ENCODE assay signal across 13 cellular contexts in genomic region chr10:104321226-104321625, GRCh38. TPM values are rescaled to one million over a fixed set of nuclear protein-coding genes. Genes with fewer than 3 reads are reported as not detected.
DNase-seq lines count a peak whose midpoint lies in the region; ATAC-seq and TF ChIP-seq lines count a peak whose summit lies in the region.
"Had no signal": no experiment of that assay in that cellular context is flagged by ENCODE, and none has a peak within 500 bp of the region (broad histone marks: within the 10 kb centered on the region; RNA-seq: fewer than 3 reads in every experiment).

No MANE protein-coding gene starts in this region.

- H3K4me2 ChIP-seq in mesenchymal stem cell (ENCODE audit: low read length, poor library complexity, severe bottlenecking) = no peak overlapping the region

- ATAC-seq in HG02885 (IDR thresholded peaks at IDR 0.05; ENCODE audit: poor library complexity, unreplicated experiment) = no peak
- ATAC-seq: stimulated activated naive B cell treated with anti-CD40 and anti-IgM and Interleukin-4, amounts not matched to agents 10 μg/mL and 1 μg/mL and 100 μg/mL, for 72 hours had no signal

- H3K9ac ChIP-seq in mesenchymal stem cell (ENCODE audit: low read length) = peak overlapping the region; percentile 21

- no peak overlapping the region for H2AK5ac ChIP-seq in mesenchymal stem cell (ENCODE audit: low read length, severe bottlenecking)

- no peak overlapping the region for H2BK5ac ChIP-seq in mesenchymal stem cell (ENCODE audit: low read depth, low read length, poor library complexity, severe bottlenecking)

- intact Hi-C loops in MCF 10A (cut with micrococcal nuclease) = no loop called here
- intact Hi-C loops in breast epithelium (cut with DNase I; ENCODE audit: low total_unique reads) = no loop called here
- intact Hi-C loops in uterus (cut with DNase I; ENCODE audit: low total_unique reads) = no loop called here

- POLR2A ChIA-PET in MCF 10A (lab: Yijun Ruan, JAX) = interaction anchor here (0.6 to 8.5 kb wide), 10 partner anchors 9 to 235 kb away, joined by 3 to 146 read pairs (median 6); partner anchors contain the start of genes COL17A1 and ITPRIP

- H3K9me3 Mint-ChIP-seq in MCF 10A (ENCODE audit: unreplicated experiment) = no peaks in the 10 kb centered on the region
- H3K9me3 Mint-ChIP-seq in progenitor cell of endocrine pancreas (ENCODE audit: low read depth) = no peaks in the 10 kb centered on the region
- H3K9me3 Mint-ChIP-seq: stimulated activated naive B cell treated with anti-CD40 and anti-IgM and Interleukin-4, amounts not matched to agents 10 μg/mL and 1 μg/mL and 100 μg/mL, for 72 hours had no signal

- TF ChIP-seq POLR2A in breast epithelium (IDR thresholded peaks at IDR 0.05) = no peak
- TF ChIP-seq POLR2A in uterus (IDR thresholded peaks at IDR 0.05) = no peak

- no peak overlapping the region for H4K91ac ChIP-seq in mesenchymal stem cell (ENCODE audit: low read length)

- peaks cover 71% of the 10 kb centered on the region for H3K4me1 Mint-ChIP-seq in MCF 10A (ENCODE audit: insufficient read depth, unreplicated experiment)
- H3K4me1 Mint-ChIP-seq in progenitor cell of endocrine pancreas (ENCODE audit: low read depth) = no peaks in the 10 kb centered on the region

- H3K18ac ChIP-seq in mesenchymal stem cell (ENCODE audit: low read depth in 1 of 2, low read length in 2 of 2) = no peak overlapping the region

- peaks cover 7 to 10% of the 10 kb centered on the region in 2 donors for H3K4me1 ChIP-seq in breast epithelium
- H3K4me1 ChIP-seq in mesenchymal stem cell (ENCODE audit: control insufficient read depth, insufficient read depth, low read depth, low read length) = peaks cover 41% of the 10 kb centered on the region
- peaks cover 22 to 43% of the 10 kb centered on the region in 2 donors for H3K4me1 ChIP-seq in uterus

- H3K36me3 ChIP-seq in breast epithelium (no peaks in the 10 kb centered on the region), mesenchymal stem cell (ENCODE audit: control insufficient read depth in 1 of 2, insufficient read depth in 2 of 2, low read depth in 1 of 2, low read length in 2 of 2) (peaks cover 35 to 46% of the 10 kb centered on the region in 2 experiments), uterus (no peaks in the 10 kb centered on the region)

- H3K23ac ChIP-seq in mesenchymal stem cell (ENCODE audit: low read length in 2 of 2) = no peak overlapping the region

- H2BK120ac ChIP-seq in mesenchymal stem cell (ENCODE audit: low read depth, low read length) = no peak overlapping the region

- H3K79me1 ChIP-seq in mesenchymal stem cell (replicated peaks; ENCODE audit: low read length, poor library complexity, severe bottlenecking) = peaks cover 39% of the 10 kb centered on the region

- H3K27ac Mint-ChIP-seq in MCF 10A (ENCODE audit: low read depth, unreplicated experiment) (peak overlapping the region; percentile 95), progenitor cell of endocrine pancreas (no peak overlapping the region)

- H3K9me3 ChIP-seq in breast epithelium = no peaks in the 10 kb centered on the region
- no peaks in the 10 kb centered on the region for H3K9me3 ChIP-seq in mesenchymal stem cell (ENCODE audit: control insufficient read depth, low read length)
- no peaks in the 10 kb centered on the region for H3K9me3 ChIP-seq in uterus

- H3K27me3 Mint-ChIP-seq in MCF 10A (ENCODE audit: insufficient read depth, unreplicated experiment) (no peaks in the 10 kb centered on the region), progenitor cell of endocrine pancreas (no peaks in the 10 kb centered on the region)
- H3K27me3 Mint-ChIP-seq: activated naive CD8-positive, alpha-beta T cell; stimulated activated naive B cell treated with anti-CD40 and anti-IgM and Interleukin-4, amounts not matched to agents 10 μg/mL and 1 μg/mL and 100 μg/mL, for 72 hours had no signal

- no peak overlapping the region for H2BK15ac ChIP-seq in mesenchymal stem cell (ENCODE audit: low read depth, poor library complexity, severe bottlenecking)

- BruUV-seq in MCF 10A (replicated peaks; lab: Mats Ljungman, UMichigan) = no TSS peak

- H3K27ac ChIP-seq in breast epithelium (peak overlapping the region in 1 of 2 donors; percentile 28), coronary artery (peak overlapping the region; percentile 34 to 74), mesenchymal stem cell (ENCODE audit: low read length, poor library complexity, severe bottlenecking) (no peak overlapping the region), uterus (peak overlapping the region; percentile 0 to 72)

- H4K8ac ChIP-seq in mesenchymal stem cell (ENCODE audit: low read length) = no peak overlapping the region

- DNase-seq in MCF 10A (ENCODE audit: unreplicated experiment) = no peak
- DNase-seq in breast epithelium (ENCODE audit: low spot score in 2 of 2) = no peak
- DNase-seq in coronary artery (ENCODE audit: low spot score) = no peak
- DNase-seq in mesenchymal stem cell = no peak
- peak in 1 of 2 donors; percentile 36 for DNase-seq in uterus
- no peak for DNase-seq in NCI-H2107 treated with DMSO at 0.1 percent for 48 hours (lab: John Stamatoyannopoulos, UW; ENCODE audit: unreplicated experiment)
- DNase-seq in progenitor cell of endocrine pancreas (ENCODE audit: low spot score, unreplicated experiment) = no peak
- DNase-seq: AML-193; HCEC 1CT; stimulated activated CD4-positive, alpha-beta T cell treated with anti-CD3 and anti-CD28 coated beads, Interleukin-4, amount 100 ng/mL, for 1 hour; stimulated activated naive B cell treated with anti-CD40 and anti-IgM and Interleukin-4, amounts not matched to agents 10 μg/mL and 1 μg/mL and 100 μg/mL, for 72 hours had no signal

- H3K27me3 ChIP-seq in breast epithelium (no peaks in the 10 kb centered on the region), mesenchymal stem cell (ENCODE audit: control insufficient read depth in 1 of 2, insufficient read depth in 1 of 2, low read length in 2 of 2) (no peaks in the 10 kb centered on the region), uterus (no peaks in the 10 kb centered on the region)

- CTCF ChIA-PET in MCF 10A (lab: Yijun Ruan, JAX) = interaction anchor here (0.9 to 13.8 kb wide), 14 partner anchors 9 to 52 kb away, joined by 3 to 143 read pairs (median 7); partner anchors contain the start of genes CFAP58 and ITPRIP

- H3K4me3 ChIP-seq in breast epithelium (no peak overlapping the region), coronary artery (no peak overlapping the region), mesenchymal stem cell (ENCODE audit: insufficient read depth in 1 of 2, low read depth in 1 of 2, low read length in 2 of 2) (no peak overlapping the region), uterus (no peak overlapping the region)

- H3K4me3 Mint-ChIP-seq in MCF 10A (ENCODE audit: unreplicated experiment) = no peak overlapping the region
- no peak overlapping the region for H3K4me3 Mint-ChIP-seq in progenitor cell of endocrine pancreas (ENCODE audit: low read depth)
- H3K4me3 Mint-ChIP-seq: stimulated activated naive B cell treated with anti-CD40 and anti-IgM and Interleukin-4, amounts not matched to agents 10 μg/mL and 1 μg/mL and 100 μg/mL, for 72 hours had no signal

- H3K14ac ChIP-seq in mesenchymal stem cell (ENCODE audit: low read length in 2 of 2) = no peak overlapping the region

- TF ChIP-seq CTCF in MCF 10A (IDR thresholded peaks at IDR 0.05; ENCODE audit: unreplicated experiment) = no peak
- no peak for TF ChIP-seq CTCF in breast epithelium (IDR thresholded peaks at IDR 0.05)
- TF ChIP-seq CTCF in coronary artery (IDR thresholded peaks at IDR 0.05) = no peak
- TF ChIP-seq CTCF in uterus (IDR thresholded peaks at IDR 0.05) = no peak
- no peak for TF ChIP-seq CTCF in progenitor cell of endocrine pancreas (IDR thresholded peaks at IDR 0.05; ENCODE audit: unreplicated experiment)

- H2BK12ac ChIP-seq in mesenchymal stem cell (ENCODE audit: low read length in 2 of 2) = no peak overlapping the region

- WGBS in mesenchymal stem cell = 89% methylated on average over 6 of the region's 6 CpGs

- H3K36me3 Mint-ChIP-seq in MCF 10A (ENCODE audit: insufficient read depth, unreplicated experiment) (peaks cover 23% of the 10 kb centered on the region), progenitor cell of endocrine pancreas (ENCODE audit: insufficient read depth) (peaks cover 1% of the 10 kb centered on the region)

- no peak overlapping the region for H3K4ac ChIP-seq in mesenchymal stem cell (ENCODE audit: low read depth in 1 of 2, low read length in 2 of 2)

- H2AFZ ChIP-seq in mesenchymal stem cell (ENCODE audit: low read depth, low read length) = no peak overlapping the region

RNA-seq across cellular contexts. Expression of gene ITPRIP, which starts 17.0 kb away (rescaled TPM):
- 29.4 and 29.8 TPM in 2 replicates for total RNA-seq in MCF 10A (2022)
- 10 to 100 TPM; 12.0 to 35.4 (median 20.9) TPM for total RNA-seq in breast epithelium
- polyA plus RNA-seq in mesenchymal stem cell (2013, experiment 1 of 2) = 13.8 TPM
- 13.9 TPM for polyA plus RNA-seq in mesenchymal stem cell (2013, experiment 2 of 2)
- total RNA-seq in uterus = 10 to 100 TPM in 3 of 4 donors, 1 to 10 TPM in 1; 10.0 to 32.6 (median 22.4) TPM
- total RNA-seq in progenitor cell of endocrine pancreas = 6.1 and 7.0 TPM in 2 replicates

RNA-seq across cellular contexts. Expression of gene CFAP58, which starts 32.4 kb away (rescaled TPM):
- total RNA-seq in MCF 10A (2022) (0.89 and 1.1 TPM in 2 replicates), breast epithelium (under 1 TPM; 0.16 to 0.98 (median 0.88) TPM), uterus (1 to 10 TPM in 3 of 4 donors, under 1 TPM in 1; 0.29 to 2.2 (median 1.3) TPM), progenitor cell of endocrine pancreas (0.24 and 0.29 TPM in 2 replicates)
- polyA plus RNA-seq in mesenchymal stem cell (2013, experiment 1 of 2) = 0.12 TPM
- polyA plus RNA-seq in mesenchymal stem cell (2013, experiment 2 of 2) = 0.11 TPM

RNA-seq across cellular contexts. Expression of gene GSTO2, which starts 52.2 kb away (rescaled TPM):
- total RNA-seq in MCF 10A (2022) (33.8 and 40.9 TPM in 2 replicates), breast epithelium (10 to 100 TPM in 2 of 3 donors, under 1 TPM in 1; 0.48 to 22.5 (median 14.1) TPM), uterus (10 to 100 TPM in 1 of 4 donors, 1 to 10 TPM in 1, under 1 TPM in 1, not detected in 1; under 0.01 to 10.6 (median 5.6) TPM), progenitor cell of endocrine pancreas (9.6 and 9.8 TPM in 2 replicates)
- polyA plus RNA-seq in mesenchymal stem cell (2013, experiment 1 of 2) = 2.3 TPM
- 1.9 TPM for polyA plus RNA-seq in mesenchymal stem cell (2013, experiment 2 of 2)
